Comparison of ENCODE assay signal across 1 cellular context in the genomic region with DNA sequence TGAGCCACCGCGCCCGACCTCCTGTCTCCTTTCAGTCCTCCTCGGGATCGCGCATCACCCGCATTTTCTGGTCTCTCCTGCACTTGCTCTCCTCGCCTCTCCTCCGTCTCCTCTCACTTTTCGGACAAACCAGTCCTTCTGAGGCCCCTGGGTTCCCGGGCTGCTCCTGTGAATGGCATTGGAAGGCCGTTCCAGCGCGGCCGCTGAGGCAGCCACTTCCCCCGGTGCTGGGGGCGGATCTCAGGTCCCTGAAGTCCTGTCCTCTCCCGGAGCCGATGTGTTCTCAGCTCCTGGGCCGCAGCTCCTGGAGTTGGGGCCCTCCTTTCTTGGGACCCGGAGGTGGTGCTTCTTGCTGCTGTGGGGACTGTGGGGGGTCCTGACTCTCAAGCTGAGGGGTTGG.
TF ChIP-seq lines count a peak whose summit lies in the region.

No MANE protein-coding gene starts in this region.

TF ChIP-seq in endothelial cell of umbilical vein, 7 proteins besides CTCF, POLR2A, EP300 and RAD21:
- TF ChIP-seq GATA2 (IDR thresholded peaks at IDR 0.05; ENCODE audit: insufficient read depth, insufficient read length, low read depth, low read length), result no peak
- TF ChIP-seq FOS (IDR thresholded peaks at IDR 0.05; ENCODE audit: borderline replicate concordance, insufficient read depth, low read length), result no peak
- no peak for TF ChIP-seq JUN (IDR thresholded peaks at IDR 0.05; ENCODE audit: borderline replicate concordance, insufficient read depth, insufficient read length, low read depth)
- TF ChIP-seq POLR2AphosphoS5 (IDR thresholded peaks at IDR 0.05; ENCODE audit: insufficient read depth, low read depth, low read length), result no peak
- no peak for TF ChIP-seq EZH2 (IDR thresholded peaks at IDR 0.05; ENCODE audit: borderline replicate concordance, low read depth, low read length, severe bottlenecking)
- no peak for TF ChIP-seq MYC (IDR thresholded peaks at IDR 0.05; ENCODE audit: low read depth, low read length)
- TF ChIP-seq, protein P1, sequence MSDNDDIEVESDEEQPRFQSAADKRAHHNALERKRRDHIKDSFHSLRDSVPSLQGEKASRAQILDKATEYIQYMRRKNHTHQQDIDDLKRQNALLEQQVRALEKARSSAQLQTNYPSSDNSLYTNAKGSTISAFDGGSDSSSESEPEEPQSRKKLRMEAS (IDR thresholded peaks at IDR 0.05; ENCODE audit: insufficient read depth, insufficient read length), result no peak
